In the genomic region with DNA sequence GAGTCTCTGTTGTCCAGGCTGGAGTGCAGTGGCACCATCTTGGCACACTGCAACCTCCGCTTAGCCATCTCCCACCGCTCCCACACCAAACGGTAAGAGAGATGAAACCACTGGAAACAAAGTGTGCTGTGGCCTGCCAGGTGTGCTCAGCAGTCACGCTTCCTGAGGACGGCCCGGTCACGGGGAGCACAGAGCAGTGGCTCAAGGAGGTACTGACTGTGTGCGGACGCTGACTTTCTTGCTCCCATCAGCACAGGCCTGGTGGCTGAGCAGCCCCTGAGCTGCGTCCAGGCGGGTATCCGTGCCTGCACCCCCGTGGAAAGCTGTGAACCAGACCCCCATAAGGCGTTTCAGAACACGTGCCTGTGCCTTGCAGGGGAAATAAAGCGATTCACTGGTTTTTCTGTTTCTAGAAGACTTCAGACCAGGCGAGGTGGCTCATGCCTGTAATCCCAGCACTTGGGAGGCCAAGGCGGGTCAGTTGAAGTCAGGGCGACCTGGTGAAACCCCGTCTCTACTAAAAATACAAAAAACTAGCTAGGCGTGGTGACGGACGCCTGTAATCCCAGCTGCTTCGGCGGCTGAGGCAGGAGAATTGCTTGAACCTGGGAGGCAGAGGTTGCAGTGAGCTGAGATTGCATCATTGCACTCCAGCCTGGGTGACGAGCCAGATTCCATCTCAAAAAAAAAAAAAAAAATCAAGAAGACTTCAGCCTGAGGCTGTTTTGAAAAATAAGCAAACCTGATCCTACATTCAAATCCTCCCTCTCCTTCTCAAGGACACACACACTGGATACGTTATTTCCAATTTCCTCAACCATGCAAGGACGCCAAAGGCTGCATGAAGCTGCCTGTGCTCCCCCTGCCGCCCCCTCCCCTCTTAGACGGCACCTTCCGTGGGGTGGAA, we compare ENCODE assay signal across 21 cellular contexts. TPM values are rescaled to one million over a fixed set of nuclear protein-coding genes. Genes with fewer than 3 reads are reported as not detected.
DNase-seq lines count a peak whose midpoint lies in the region; ATAC-seq, FAIRE-seq and TF ChIP-seq lines count a peak whose summit lies in the region.
"Had no signal": no experiment of that assay in that cellular context is flagged by ENCODE, and none has a peak within 500 bp of the region (broad histone marks: within the 10 kb centered on the region; RNA-seq: fewer than 3 reads in every experiment).

No MANE protein-coding gene starts in this region.

- no peak for TF ChIP-seq CTCF in AG04450 (IDR thresholded peaks at IDR 0.05; ENCODE audit: low read depth, low read length)
- no peak for TF ChIP-seq CTCF in GM23338 (conservative IDR thresholded peaks at IDR 0.05; ENCODE audit: low read depth in 2 of 2)
- TF ChIP-seq CTCF in K562 (IDR thresholded peaks at IDR 0.05 in 2 of 3, conservative IDR thresholded peaks at IDR 0.05 in 1 of 3; ENCODE audit: insufficient read depth in 2 of 3, low read depth in 1 of 3, low read length in 3 of 3): no peak

- peak overlapping the region; percentile 43; the same call in 1 of the 2 replicates for H2AFZ ChIP-seq in GM23338
- H2AFZ ChIP-seq in K562 (ENCODE audit: low read depth, low read length): no peak overlapping the region

- H4K20me1 ChIP-seq in GM23338 (replicated peaks; ENCODE audit: insufficient read depth) (no peaks in the 10 kb centered on the region), K562 (replicated peaks; ENCODE audit: control insufficient read depth, insufficient read depth, low read length) (peaks cover 4% of the 10 kb centered on the region; the same call in 1 of the 2 replicates)

- H3K36me3 ChIP-seq in GM23338 (ENCODE audit: insufficient read depth): no peaks in the 10 kb centered on the region
- H3K36me3 ChIP-seq in K562 (ENCODE audit: control insufficient read depth, insufficient read depth, low read length): no peaks in the 10 kb centered on the region
- H3K36me3 ChIP-seq: brain microvascular endothelial cell, ovary, sigmoid colon had no signal

- peaks cover 7% of the 10 kb centered on the region; the same call in 1 of the 2 replicates for H3K9me3 ChIP-seq in AG04450 (ENCODE audit: control insufficient read depth, insufficient read depth, low read length)
- H3K9me3 ChIP-seq in K562 (replicated peaks; ENCODE audit: control insufficient read depth, insufficient read depth, low read depth, low read length): no peaks in the 10 kb centered on the region
- H3K9me3 ChIP-seq: ovary, sigmoid colon, stomach had no signal

- H3K4me3 ChIP-seq in AG04450 (ENCODE audit: low read depth, low read length) (no peak overlapping the region), GM23338 (no peak overlapping the region), K562 (no peak overlapping the region)
- H3K4me3 ChIP-seq: GM12878, ovary, sigmoid colon, stomach had no signal

- 11% methylated on average over 20 of the region's 31 CpGs for WGBS in K562 (ENCODE audit: insufficient coverage, low coverage, missing lambda C conversion rate)

- no peaks in the 10 kb centered on the region for H3K9me2 ChIP-seq in GM23338 (ENCODE audit: insufficient read depth)

- no TSS peak for BruUV-seq in K562 (replicated peaks; lab: Mats Ljungman, UMichigan)

- H3F3A ChIP-seq in GM23338 (replicated peaks; ENCODE audit: low read depth): no peaks in the 10 kb centered on the region

- H3K9ac ChIP-seq in K562 (ENCODE audit: insufficient read depth in 1 of 2, low read depth in 2 of 2, low read length in 2 of 2): no peak overlapping the region
- H3K9ac ChIP-seq: KMS-11 had no signal

- H3K27ac ChIP-seq in AG04450 (ENCODE audit: low read depth, low read length) (peak overlapping the region; percentile 39), GM23338 (ENCODE audit: low read depth) (no peak overlapping the region; the same call in 1 of the 2 replicates), K562 (ENCODE audit: extremely low read depth, low read depth, low read length) (no peak overlapping the region)
- H3K27ac ChIP-seq: brain microvascular endothelial cell, KMS-11, ovary, sigmoid colon, stomach had no signal

- peak overlapping the region; percentile 93 for H3K27ac Mint-ChIP-seq in GM23338
- H3K27ac Mint-ChIP-seq in activated naive CD4-positive, alpha-beta T cell treated with anti-CD3 and anti-CD28 coated beads, Interleukin-2, amount 50 U/mL, for 72 hours: no peak overlapping the region
- H3K27ac Mint-ChIP-seq: activated naive CD4-positive, alpha-beta T cell treated with anti-CD3 and anti-CD28 coated beads, Interleukin-2, amount 50 U/mL, for 24 hours had no signal

- no peak for TF ChIP-seq POLR2A in K562 (conservative IDR thresholded peaks at IDR 0.05)

- H3K4me3 Mint-ChIP-seq in GM23338: no peak overlapping the region
- H3K4me3 Mint-ChIP-seq: activated naive CD4-positive, alpha-beta T cell treated with anti-CD3 and anti-CD28 coated beads, Interleukin-2, amount 50 U/mL, for 24 hours had no signal

- H3K27me3 ChIP-seq in AG04450 (ENCODE audit: control insufficient read depth, insufficient read depth, low read length) (no peaks in the 10 kb centered on the region), GM23338 (ENCODE audit: insufficient read depth) (no peaks in the 10 kb centered on the region), K562 (ENCODE audit: control insufficient read depth in 2 of 2, insufficient read depth in 2 of 2, low read length in 2 of 2) (peaks cover 13 to 73% of the 10 kb centered on the region in 2 experiments; a peak in 4 of 5 replicates)
- H3K27me3 ChIP-seq: brain microvascular endothelial cell, ovary, sigmoid colon, stomach had no signal

- in situ Hi-C loops in K562 (cut with MboI): no loop called here

- H3K79me2 ChIP-seq in GM23338 (replicated peaks; ENCODE audit: insufficient read depth) (no peaks in the 10 kb centered on the region), K562 (ENCODE audit: control insufficient read depth, insufficient read depth, low read length) (no peaks in the 10 kb centered on the region)

- H3K36me3 Mint-ChIP-seq in GM23338 (ENCODE audit: low read depth): no peaks in the 10 kb centered on the region
- no peaks in the 10 kb centered on the region for H3K36me3 Mint-ChIP-seq in activated naive CD4-positive, alpha-beta T cell treated with anti-CD3 and anti-CD28 coated beads, Interleukin-2, amount 50 U/mL, for 72 hours
- H3K36me3 Mint-ChIP-seq: activated naive CD4-positive, alpha-beta T cell treated with anti-CD3 and anti-CD28 coated beads, Interleukin-2, amount 50 U/mL, for 24 hours had no signal

- POLR2A ChIA-PET in AG04450 (lab: Yijun Ruan, JAX) (no interaction called here), K562 (lab: Yijun Ruan, JAX) (interaction anchor here (0.6 kb wide), 1 partner anchor 788 kb away, joined by 3 read pairs; no protein-coding TSS in a partner anchor)

- no peak for FAIRE-seq in K562 (lab: Jason Lieb, UNC)
- FAIRE-seq: GM12878 had no signal

- CTCF ChIA-PET in AG04450 (lab: Charles Lee): interaction anchor here (0.5 to 0.6 kb wide), 2 partner anchors 45 to 56 kb away, joined by 3 read pairs; no protein-coding TSS in a partner anchor
- CTCF ChIA-PET in K562 (lab: Yijun Ruan, JAX; ENCODE audit: low intra/inter-chr PET ratio): no interaction called here

- H3K4me1 ChIP-seq in GM23338 (ENCODE audit: insufficient read depth): no peaks in the 10 kb centered on the region
- peaks cover 0 to 28% of the 10 kb centered on the region in 2 experiments; a peak in 3 of 5 replicates for H3K4me1 ChIP-seq in K562 (replicated peaks in 1 of 2; ENCODE audit: control insufficient read depth in 2 of 2, insufficient read depth in 2 of 2, low read length in 2 of 2)

- peaks cover 3% of the 10 kb centered on the region for H3K27me3 Mint-ChIP-seq in GM23338 (ENCODE audit: insufficient read depth, low read depth, poor library complexity)
- H3K27me3 Mint-ChIP-seq: activated naive CD4-positive, alpha-beta T cell treated with anti-CD3 and anti-CD28 coated beads, Interleukin-2, amount 50 U/mL, for 24 hours had no signal

- DNase-seq in AG04450 (ENCODE audit: low read depth, low spot score): no peak
- DNase-seq in GM23338 (ENCODE audit: low spot score): no peak
- DNase-seq in K562 (ENCODE audit: extremely low read depth in 1 of 4, low spot score in 3 of 4): no peak
- no peak for DNase-seq in left lobe of liver (ENCODE audit: low spot score)
- no peak for DNase-seq in midbrain (lab: John Stamatoyannopoulos, UW)
- no peak for DNase-seq in activated T-cell treated with anti-CD3 and anti-CD28 coated beads, Interleukin-2, amount 50 U/mL, for 48 hours
- no peak for DNase-seq in activated naive CD4-positive, alpha-beta T cell treated with anti-CD3 and anti-CD28 coated beads, Interleukin-2, amount 50 U/mL, for 72 hours (ENCODE audit: low spot score in 2 of 2)
- DNase-seq: ACHN; activated T-cell treated with anti-CD3 and anti-CD28 coated beads for 4 hours; brain microvascular endothelial cell; NCI-H1105; NCI-H774; sigmoid colon; stimulated activated CD4-positive, alpha-beta T cell treated with anti-CD3 and anti-CD28 coated beads, Interleukin-1b, Interleukin-23, amount 100 ng/mL, for 48 hours; stomach had no signal

- no peak overlapping the region for H3K4me2 ChIP-seq in GM23338
- H3K4me2 ChIP-seq in K562 (ENCODE audit: insufficient read depth, low read length): no peak overlapping the region

- TF ChIP-seq EP300 in K562 (IDR thresholded peaks at IDR 0.05; ENCODE audit: low read length): no peak

- H3K9me1 ChIP-seq in K562 (ENCODE audit: control insufficient read depth, insufficient read depth, low read length): no peaks in the 10 kb centered on the region

- no peak for TF ChIP-seq RAD21 in K562 (CRISPR knock-in tag; conservative IDR thresholded peaks at IDR 0.05 in 1 of 2, IDR thresholded peaks at IDR 0.05 in 1 of 2)

- H3K4me1 Mint-ChIP-seq in GM23338: peaks cover 3% of the 10 kb centered on the region; the same call in 1 of the 3 replicates
- H3K4me1 Mint-ChIP-seq: activated naive CD4-positive, alpha-beta T cell treated with anti-CD3 and anti-CD28 coated beads, Interleukin-2, amount 50 U/mL, for 24 hours had no signal

- intact Hi-C loops in K562 (cut with micrococcal nuclease): no loop called here

- ATAC-seq in GM23338 (peak; percentile 24; the same call in 1 of the 3 replicates), K562 (peak; percentile 38; the same call in 1 of the 3 replicates), left lobe of liver (peak; percentile 46), GM18861 (IDR thresholded peaks at IDR 0.05; ENCODE audit: unreplicated experiment) (no peak)
- ATAC-seq in activated naive CD4-positive, alpha-beta T cell treated with anti-CD3 and anti-CD28 coated beads, Interleukin-2, amount 50 U/mL, for 72 hours: no peak
- ATAC-seq: GM12878, Panc1 had no signal

- no peaks in the 10 kb centered on the region for H3K9me3 Mint-ChIP-seq in GM23338
- H3K9me3 Mint-ChIP-seq in activated naive CD4-positive, alpha-beta T cell treated with anti-CD3 and anti-CD28 coated beads, Interleukin-2, amount 50 U/mL, for 72 hours: no peaks in the 10 kb centered on the region
- H3K9me3 Mint-ChIP-seq: activated naive CD4-positive, alpha-beta T cell treated with anti-CD3 and anti-CD28 coated beads, Interleukin-2, amount 50 U/mL, for 24 hours had no signal

RNA-seq across cellular contexts. Expression of gene ADPRHL1, which starts 25.5 kb away (rescaled TPM):
- polyA plus RNA-seq in AG04450 (2011; rRNA removed): 0.35 and 0.41 TPM in 2 replicates
- 0.28 and 0.65 TPM in 2 replicates for polyA minus RNA-seq in AG04450 (2011; rRNA and poly(A)+ RNA removed)
- 0.80 and 1.3 TPM in 2 replicates for total RNA-seq in GM23338 (2014; rRNA removed; shearing (Covaris generic))
- 0.96 and 1.0 TPM in 2 replicates for polyA plus RNA-seq in GM23338 (2016; fragmentation: Nextera tagmentation; extraction: Ambion mirVana)
- 0.32 and 0.46 TPM in 2 replicates for total RNA-seq in K562 (2011; cell fraction: chromatin; rRNA removed; ENCODE audit: low replicate concordance)
- total RNA-seq in K562 (2011; cell fraction: nucleolus; rRNA removed): 1.3 and 1.5 TPM in 2 replicates
- 0.37 TPM in 1 of 2 replicates, not detected in the other for total RNA-seq in K562 (2011; cell fraction: nucleoplasm; rRNA removed)
- 0.27 and 0.49 TPM in 2 replicates for total RNA-seq in K562 (2014; rRNA removed)
- total RNA-seq in K562 (2014; rRNA removed; fragmentation: Illumina TruSeq; extraction: Trizol): 0.35 and 0.55 TPM in 2 replicates
- 0.68 and 0.76 TPM in 2 replicates for total RNA-seq in K562 (2015; rRNA removed; fragmentation: Illumina TruSeq; extraction: Trizol)
- 0.31 and 0.54 TPM in 2 replicates for total RNA-seq in K562 (2021)
- 0.29 and 0.38 TPM in 2 replicates for polyA plus RNA-seq in K562 (2011; rRNA removed)
- 0.37 and 0.52 TPM in 2 replicates for polyA plus RNA-seq in K562 (2011; cell fraction: cytosol; rRNA removed)
- polyA plus RNA-seq in K562 (2011; cell fraction: nucleus; rRNA removed): 0.29 and 0.53 TPM in 2 replicates
- 0.73 and 0.97 TPM in 2 replicates for polyA plus RNA-seq in K562 (2012)
- 0.19 and 0.43 TPM in 2 replicates for polyA plus RNA-seq in K562 (2014; fragmentation: Illumina TruSeq; extraction: Trizol)
- polyA plus RNA-seq in K562 (2014; fragmentation: Nextera tagmentation; extraction: Ambion mirVana): under 1 TPM in 1 of 2 experiments, not detected in 1; 0.06 TPM
- polyA plus RNA-seq in K562 (2014; rRNA removed): 0.49 and 0.58 TPM in 2 replicates
- polyA minus RNA-seq in K562 (2011; rRNA and poly(A)+ RNA removed): 0.18 and 0.21 TPM in 2 replicates
- polyA minus RNA-seq in K562 (2011; cell fraction: cytosol; rRNA and poly(A)+ RNA removed): 0.76 TPM in 1 of 2 replicates, not detected in the other
- polyA minus RNA-seq in K562 (2011; cell fraction: nucleus; rRNA and poly(A)+ RNA removed): 0.54 and 1.00 TPM in 2 replicates
- 1.2 TPM for total RNA-seq in left lobe of liver
- total RNA-seq in activated naive CD4-positive, alpha-beta T cell treated with anti-CD3 and anti-CD28 coated beads, Interleukin-2, amount 50 U/mL, for 72 hours: under 1 TPM in 1 of 2 donors, not detected in 1; 0.19 TPM

Comparison
In these comparisons a context has a peak if more than half of its experiments do, and no peak if none do; other contexts are left out.
1. ATAC-seq: peak in GM23338 (single experiment), K562 (single experiment) and left lobe of liver (single experiment); none in GM18861 (single experiment) and activated naive CD4-positive, alpha-beta T cell treated with anti-CD3 and anti-CD28 coated beads, Interleukin-2, amount 50 U/mL, for 72 hours (0 of 2).